In the genomic region with DNA sequence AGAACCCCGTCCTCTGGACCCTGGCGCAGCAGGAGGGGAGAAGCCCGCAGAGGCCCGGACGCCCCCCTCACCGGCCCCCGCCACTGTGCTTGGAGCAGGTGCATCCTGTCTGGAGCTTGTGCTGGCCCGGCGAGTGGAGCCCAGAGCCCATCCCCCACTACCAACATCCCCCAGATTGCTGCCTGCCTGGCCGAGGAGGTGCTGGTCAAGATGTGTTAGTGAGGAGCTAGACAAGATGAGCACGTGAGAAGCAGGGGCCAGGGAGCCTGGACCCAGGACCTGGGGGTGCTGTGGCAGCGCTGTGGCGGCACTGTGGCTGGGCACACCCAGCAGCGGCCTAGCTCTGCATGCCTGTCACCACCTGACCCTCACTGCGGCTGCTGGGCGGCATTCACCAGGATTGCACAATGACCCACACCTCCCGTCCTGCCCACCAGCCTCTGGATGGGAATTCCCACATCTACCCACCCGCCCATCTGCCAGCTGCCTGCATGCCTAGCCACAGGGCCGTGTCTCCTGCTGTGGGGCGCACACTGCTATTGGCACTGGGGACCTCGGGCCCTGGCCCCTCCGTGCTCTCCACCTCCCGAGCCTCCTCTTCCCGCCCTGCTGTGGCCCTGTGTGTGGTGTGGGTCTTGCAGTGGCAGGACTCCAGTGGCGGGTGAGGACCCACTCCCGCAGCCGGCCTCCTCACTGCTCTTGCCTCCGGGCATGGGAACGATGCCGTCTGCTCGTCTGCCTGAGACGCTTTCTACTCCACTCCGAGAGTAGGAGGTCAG, we compare ENCODE assay signal across 12 cellular contexts. TPM values are rescaled to one million over a fixed set of nuclear protein-coding genes. Genes with fewer than 3 reads are reported as not detected.
DNase-seq lines count a peak whose midpoint lies in the region; ATAC-seq, FAIRE-seq and TF ChIP-seq lines count a peak whose summit lies in the region.
"Had no signal": no experiment of that assay in that cellular context is flagged by ENCODE, and none has a peak within 500 bp of the region (broad histone marks: within the 10 kb centered on the region; RNA-seq: fewer than 3 reads in every experiment).

No MANE protein-coding gene starts in this region.

- FAIRE-seq in bronchial epithelial cell (lab: Jason Lieb, UNC) (no peak), GM12891 (lab: Jason Lieb, UNC) (no peak)
- FAIRE-seq: GM12892 had no signal

- CTCF ChIA-PET in activated naive CD4-positive, alpha-beta T cell treated with anti-CD3 and anti-CD28 coated beads for 36 hours (lab: Charles Lee), result interaction anchor here (1.4 kb wide), 1 partner anchor 63 kb away, joined by 3 read pairs; no protein-coding TSS in a partner anchor

- peaks cover 37% of the 10 kb centered on the region for H3K4me1 Mint-ChIP-seq in activated naive CD4-positive, alpha-beta T cell treated with anti-CD3 and anti-CD28 coated beads, Interleukin-2, amount 50 U/mL, for 24 hours
- peaks cover 32% of the 10 kb centered on the region for H3K4me1 Mint-ChIP-seq in activated naive CD4-positive, alpha-beta T cell treated with anti-CD3 and anti-CD28 coated beads for 36 hours (ENCODE audit: low read depth)
- peaks cover 76% of the 10 kb centered on the region for H3K4me1 Mint-ChIP-seq in nephron progenitor cell

- no peaks in the 10 kb centered on the region for H3K36me3 Mint-ChIP-seq in activated naive CD4-positive, alpha-beta T cell treated with anti-CD3 and anti-CD28 coated beads, Interleukin-2, amount 50 U/mL, for 24 hours
- H3K36me3 Mint-ChIP-seq in activated naive CD4-positive, alpha-beta T cell treated with anti-CD3 and anti-CD28 coated beads for 36 hours (ENCODE audit: low read depth), result peaks cover 3% of the 10 kb centered on the region
- no peaks in the 10 kb centered on the region for H3K36me3 Mint-ChIP-seq in nephron progenitor cell (ENCODE audit: low read depth)
- H3K36me3 Mint-ChIP-seq: activated naive CD8-positive, alpha-beta T cell treated with anti-CD3 and anti-CD28 coated beads, Interleukin-2, amount 10 ng/mL, durations not matched to agents 7 days and 5 days had no signal

- no peaks in the 10 kb centered on the region for H3K27me3 ChIP-seq in bronchial epithelial cell (ENCODE audit: control insufficient read depth, insufficient read depth, low read length)
- no peaks in the 10 kb centered on the region for H3K27me3 ChIP-seq in right lobe of liver
- H3K27me3 ChIP-seq in upper lobe of right lung, result no peaks in the 10 kb centered on the region

- intact Hi-C loops in activated naive CD4-positive, alpha-beta T cell treated with anti-CD3 and anti-CD28 coated beads for 36 hours (cut with micrococcal nuclease), result no loop called here
- intact Hi-C loops in right lobe of liver (cut with DNase I) (no loop called here), upper lobe of right lung (cut with DNase I) (no loop called here)

- DNase-seq in activated naive CD4-positive, alpha-beta T cell treated with anti-CD3 and anti-CD28 coated beads for 36 hours, result no peak
- DNase-seq in bronchial epithelial cell (ENCODE audit: low read depth) (peak; percentile 44), right lobe of liver (peak in 1 of 3 donors; percentile 73), upper lobe of right lung (peak; percentile 87), GM12891 (ENCODE audit: insufficient read length, low spot score) (no peak), NCI-H2196 treated with DMSO at 0.1 percent for 48 hours (lab: John Stamatoyannopoulos, UW; ENCODE audit: unreplicated experiment) (no peak), nephron progenitor cell (no peak)
- DNase-seq: activated naive CD8-positive, alpha-beta T cell treated with anti-CD3 and anti-CD28 coated beads, Interleukin-2, amount 10 ng/mL, durations not matched to agents 7 days and 5 days; islet precursor cell had no signal

- no peaks in the 10 kb centered on the region for H3K27me3 Mint-ChIP-seq in activated naive CD4-positive, alpha-beta T cell treated with anti-CD3 and anti-CD28 coated beads, Interleukin-2, amount 50 U/mL, for 24 hours
- no peaks in the 10 kb centered on the region for H3K27me3 Mint-ChIP-seq in activated naive CD4-positive, alpha-beta T cell treated with anti-CD3 and anti-CD28 coated beads for 36 hours (ENCODE audit: low read depth)
- no peaks in the 10 kb centered on the region for H3K27me3 Mint-ChIP-seq in nephron progenitor cell (ENCODE audit: low read depth, poor library complexity)
- H3K27me3 Mint-ChIP-seq: activated naive CD8-positive, alpha-beta T cell treated with anti-CD3 and anti-CD28 coated beads, Interleukin-2, amount 10 ng/mL, durations not matched to agents 7 days and 5 days had no signal

- TF ChIP-seq CTCF in bronchial epithelial cell (IDR thresholded peaks at IDR 0.05; ENCODE audit: insufficient read depth, low read length, severe bottlenecking), result no peak
- no peak for TF ChIP-seq CTCF in right lobe of liver (IDR thresholded peaks at IDR 0.05)
- TF ChIP-seq CTCF in upper lobe of right lung (IDR thresholded peaks at IDR 0.05), result no peak
- no peak for TF ChIP-seq CTCF in nephron progenitor cell (IDR thresholded peaks at IDR 0.05)

- H3K27ac ChIP-seq in right lobe of liver (no peak overlapping the region), upper lobe of right lung (peak overlapping the region; percentile 83)
- H3K27ac ChIP-seq: epithelial cell of prostate had no signal

- ATAC-seq in right lobe of liver, result peak; percentile 48 to 73 (median 70)
- peak; percentile 59 for ATAC-seq in upper lobe of right lung

- H3K36me3 ChIP-seq in bronchial epithelial cell (ENCODE audit: control insufficient read depth, insufficient read depth, low read length), result no peaks in the 10 kb centered on the region
- H3K36me3 ChIP-seq in right lobe of liver, result no peaks in the 10 kb centered on the region
- H3K36me3 ChIP-seq in upper lobe of right lung, result peaks cover 5% of the 10 kb centered on the region

- H3K9me3 ChIP-seq in right lobe of liver, result no peaks in the 10 kb centered on the region
- no peaks in the 10 kb centered on the region for H3K9me3 ChIP-seq in upper lobe of right lung

- H3K27ac Mint-ChIP-seq in activated naive CD4-positive, alpha-beta T cell treated with anti-CD3 and anti-CD28 coated beads, Interleukin-2, amount 50 U/mL, for 24 hours, result no peak overlapping the region
- no peak overlapping the region for H3K27ac Mint-ChIP-seq in activated naive CD4-positive, alpha-beta T cell treated with anti-CD3 and anti-CD28 coated beads for 36 hours
- no peak overlapping the region for H3K27ac Mint-ChIP-seq in nephron progenitor cell

- peak overlapping the region; percentile 26 for H3K4me3 Mint-ChIP-seq in activated naive CD4-positive, alpha-beta T cell treated with anti-CD3 and anti-CD28 coated beads, Interleukin-2, amount 50 U/mL, for 24 hours
- H3K4me3 Mint-ChIP-seq in activated naive CD4-positive, alpha-beta T cell treated with anti-CD3 and anti-CD28 coated beads for 36 hours, result no peak overlapping the region
- no peak overlapping the region for H3K4me3 Mint-ChIP-seq in nephron progenitor cell

- 46% methylated on average over 8 of the region's 33 CpGs for WGBS in right lobe of liver (ENCODE audit: insufficient coverage, low coverage, low lambda C conversion rate, missing lambda C conversion rate)

- no peaks in the 10 kb centered on the region for H3K9me3 Mint-ChIP-seq in activated naive CD4-positive, alpha-beta T cell treated with anti-CD3 and anti-CD28 coated beads, Interleukin-2, amount 50 U/mL, for 24 hours
- no peaks in the 10 kb centered on the region for H3K9me3 Mint-ChIP-seq in activated naive CD4-positive, alpha-beta T cell treated with anti-CD3 and anti-CD28 coated beads for 36 hours
- no peaks in the 10 kb centered on the region for H3K9me3 Mint-ChIP-seq in nephron progenitor cell
- H3K9me3 Mint-ChIP-seq: activated naive CD8-positive, alpha-beta T cell treated with anti-CD3 and anti-CD28 coated beads, Interleukin-2, amount 10 ng/mL, durations not matched to agents 7 days and 5 days had no signal

- H3K4me3 ChIP-seq in bronchial epithelial cell (ENCODE audit: low read depth, low read length) (no peak overlapping the region), right lobe of liver (no peak overlapping the region), upper lobe of right lung (peak overlapping the region; percentile 51)

- no peak for TF ChIP-seq POLR2A in right lobe of liver (IDR thresholded peaks at IDR 0.05)
- TF ChIP-seq POLR2A in GM12891 (IDR thresholded peaks at IDR 0.05; ENCODE audit: low read depth, low read length), result no peak

- H3K4me1 ChIP-seq in right lobe of liver, result peaks cover 0 to 17% (median 5%) of the 10 kb centered on the region in 4 donors
- peaks cover 62% of the 10 kb centered on the region for H3K4me1 ChIP-seq in upper lobe of right lung

TF ChIP-seq in GM12891, 5 proteins besides CTCF, POLR2A, EP300 and RAD21:
- no peak for TF ChIP-seq POLR2AphosphoS5 (IDR thresholded peaks at IDR 0.05; ENCODE audit: low read depth, low read length)
- no peak for TF ChIP-seq POU2F2 (IDR thresholded peaks at IDR 0.05; ENCODE audit: low read depth, low read length)
- no peak for TF ChIP-seq SPI1 (IDR thresholded peaks at IDR 0.05; ENCODE audit: low read depth, low read length)
- no peak for TF ChIP-seq TAF1 (IDR thresholded peaks at IDR 0.05; ENCODE audit: low read depth, low read length)
- TF ChIP-seq PAX5 (IDR thresholded peaks at IDR 0.05; ENCODE audit: insufficient read depth, low read length, severe bottlenecking), result no peak

RNA-seq across cellular contexts. Expression of gene GPR146, which starts 11.8 kb away (rescaled TPM):
- total RNA-seq in activated naive CD4-positive, alpha-beta T cell treated with anti-CD3 and anti-CD28 coated beads for 36 hours, result under 1 TPM; 0.57 to 0.62 TPM
- 1.0 and 1.3 TPM in 2 replicates for total RNA-seq in bronchial epithelial cell
- 10 to 100 TPM; 13.3 to 45.3 (median 22.8) TPM for total RNA-seq in right lobe of liver
- 40.0 TPM for total RNA-seq in upper lobe of right lung
- polyA plus RNA-seq in GM12891 (2012; ENCODE audit: low read depth, missing spikeins), result 3.0 TPM

RNA-seq across cellular contexts. Expression of gene GPER1, which starts 31.7 kb away (rescaled TPM):
- total RNA-seq in activated naive CD4-positive, alpha-beta T cell treated with anti-CD3 and anti-CD28 coated beads for 36 hours, result not detected
- total RNA-seq in bronchial epithelial cell (under 0.01 and 0.13 TPM in 2 replicates), right lobe of liver (10 to 100 TPM in 4 of 6 experiments, 1 to 10 TPM in 2; 7.0 to 26.4 (median 11.9) TPM), upper lobe of right lung (11.1 TPM)
- polyA plus RNA-seq in GM12891 (2012; ENCODE audit: low read depth, missing spikeins), result 6.5 TPM

Comparison
In these comparisons a context has a peak if more than half of its experiments do, and no peak if none do; other contexts are left out.
1. DNase-seq: peak in bronchial epithelial cell (single experiment) and upper lobe of right lung (single experiment); none in activated naive CD4-positive, alpha-beta T cell treated with anti-CD3 and anti-CD28 coated beads for 36 hours (single experiment), GM12891 (single experiment), NCI-H2196 treated with DMSO at 0.1 percent for 48 hours (single experiment) and nephron progenitor cell (single experiment).